Comparison of ENCODE assay signal across 1 cellular context in genomic region chr9:129776566-129776937, GRCh38.
TF ChIP-seq lines count a peak whose summit lies in the region.

No MANE protein-coding gene starts in this region.

TF ChIP-seq in GM23338, 12 proteins besides CTCF, POLR2A, EP300 and RAD21:
- TF ChIP-seq NANOG (IDR thresholded peaks at IDR 0.05; ENCODE audit: borderline replicate concordance) = no peak
- TF ChIP-seq STAT1 (IDR thresholded peaks at IDR 0.05; ENCODE audit: unreplicated experiment) = no peak
- no peak for TF ChIP-seq ZNF114 (CRISPR knock-in tag; IDR thresholded peaks at IDR 0.05)
- no peak for TF ChIP-seq ZNF462 (CRISPR knock-in tag; IDR thresholded peaks at IDR 0.05)
- no peak for TF ChIP-seq JUNB (IDR thresholded peaks at IDR 0.05; ENCODE audit: unreplicated experiment)
- TF ChIP-seq CREB1 (CRISPR knock-in tag; IDR thresholded peaks at IDR 0.05; ENCODE audit: low read depth) = no peak
- TF ChIP-seq EZH2phosphoT487 (IDR thresholded peaks at IDR 0.05; ENCODE audit: unreplicated experiment) = no peak
- no peak for TF ChIP-seq ETS1 (IDR thresholded peaks at IDR 0.05)
- TF ChIP-seq EZH2 (IDR thresholded peaks at IDR 0.05; ENCODE audit: low read depth, unreplicated experiment) = no peak
- TF ChIP-seq POLR2AphosphoS5 (IDR thresholded peaks at IDR 0.05; ENCODE audit: low read depth) = no peak
- TF ChIP-seq ZNF331 (CRISPR knock-in tag; IDR thresholded peaks at IDR 0.05; ENCODE audit: low read depth) = no peak
- TF ChIP-seq REST (IDR thresholded peaks at IDR 0.05; ENCODE audit: unreplicated experiment) = no peak
